Comparison of ENCODE assay signal across 19 cellular contexts in genomic region chr1:12465126-12465525, GRCh38.
DNase-seq lines count a peak whose midpoint lies in the region; ATAC-seq and TF ChIP-seq lines count a peak whose summit lies in the region.
"Had no signal": no experiment of that assay in that cellular context is flagged by ENCODE, and none has a peak within 500 bp of the region (broad histone marks: within the 10 kb centered on the region; RNA-seq: fewer than 3 reads in every experiment).

No MANE protein-coding gene starts in this region.

- DNase-seq in activated naive CD8-positive, alpha-beta T cell treated with anti-CD3 and anti-CD28 coated beads for 36 hours, result no peak
- DNase-seq in esophagus squamous epithelium (lab: John Stamatoyannopoulos, UW) (no peak), prostate gland (ENCODE audit: low spot score) (no peak), vagina (ENCODE audit: extremely low spot score in 2 of 2) (no peak)
- no peak for DNase-seq in activated T-cell treated with anti-CD3 and anti-CD28 coated beads, Interleukin-2, amount 50 U/mL, for 48 hours
- DNase-seq: activated CD4-positive, alpha-beta T cell treated with anti-CD3 and anti-CD28 coated beads for 4 hours; activated CD8-positive, alpha-beta memory T cell treated with anti-CD3 and anti-CD28 coated beads, Interleukin-2, amount 50 U/mL, for 48 hours; BE2C; GDM1; glutamatergic neuron; NCI-H2081; NCI-H524; right lobe of liver; stimulated activated CD4-positive, alpha-beta T cell treated with anti-CD3 and anti-CD28 coated beads, Interleukin-2, amount 100 ng/mL, for 24 hours had no signal

- no peak overlapping the region for H3K4me3 ChIP-seq in esophagus squamous epithelium
- no peak overlapping the region for H3K4me3 ChIP-seq in prostate gland
- no peak overlapping the region for H3K4me3 ChIP-seq in vagina
- H3K4me3 ChIP-seq: right lobe of liver had no signal

- peaks cover 68% of the 10 kb centered on the region for H3K36me3 Mint-ChIP-seq in activated naive CD8-positive, alpha-beta T cell treated with anti-CD3 and anti-CD28 coated beads for 36 hours

- TF ChIP-seq CTCF in esophagus squamous epithelium (IDR thresholded peaks at IDR 0.05) (no peak), prostate gland (IDR thresholded peaks at IDR 0.05) (no peak), vagina (IDR thresholded peaks at IDR 0.05) (no peak)

- H3K27ac ChIP-seq in esophagus squamous epithelium (peak overlapping the region in 3 of 4 donors; percentile 62 to 90 (median 76)), prostate gland (peak overlapping the region; percentile 68 to 76), vagina (peak overlapping the region; percentile 25)
- H3K27ac ChIP-seq: neutrophil, right lobe of liver had no signal

- no peaks in the 10 kb centered on the region for H3K27me3 Mint-ChIP-seq in activated naive CD8-positive, alpha-beta T cell treated with anti-CD3 and anti-CD28 coated beads for 36 hours
- H3K27me3 Mint-ChIP-seq: dendritic cell treated with granulocyte-macrophage colony-stimulating factor and Interleukin-4, amounts not matched to agents 40 ng/mL and 50 ng/mL, for 4 days; memory B cell had no signal

- 80 to 85% methylated on average over 3 of the region's 3 CpGs for WGBS in esophagus squamous epithelium, 2 donors
- 77% methylated on average over 3 of the region's 3 CpGs for WGBS in prostate gland

- H3K27me3 ChIP-seq in esophagus squamous epithelium (no peaks in the 10 kb centered on the region), prostate gland (replicated peaks; ENCODE audit: insufficient read depth) (no peaks in the 10 kb centered on the region), vagina (no peaks in the 10 kb centered on the region)
- H3K27me3 ChIP-seq: BE2C, neutrophil, right lobe of liver had no signal

- peaks cover 0 to 73% (median 3%) of the 10 kb centered on the region in 3 donors for H3K36me3 ChIP-seq in esophagus squamous epithelium
- H3K36me3 ChIP-seq in prostate gland, result no peaks in the 10 kb centered on the region
- H3K36me3 ChIP-seq in vagina, result no peaks in the 10 kb centered on the region
- H3K36me3 ChIP-seq: BE2C, right lobe of liver had no signal

- H3K4me1 Mint-ChIP-seq in activated naive CD8-positive, alpha-beta T cell treated with anti-CD3 and anti-CD28 coated beads for 36 hours, result peaks cover 55% of the 10 kb centered on the region
- H3K4me1 Mint-ChIP-seq: memory B cell had no signal

- intact Hi-C loops in esophagus squamous epithelium (cut with DNase I) (no loop called here), prostate gland (cut with DNase I) (no loop called here), vagina (cut with DNase I) (no loop called here)

- ATAC-seq in GM19351 (IDR thresholded peaks at IDR 0.05; ENCODE audit: unreplicated experiment) (no peak), GM18858 (IDR thresholded peaks at IDR 0.05; ENCODE audit: unreplicated experiment) (no peak)
- ATAC-seq: right lobe of liver had no signal

- H3K9me3 ChIP-seq in esophagus squamous epithelium (no peaks in the 10 kb centered on the region), prostate gland (no peaks in the 10 kb centered on the region), vagina (no peaks in the 10 kb centered on the region)
- H3K9me3 ChIP-seq: BE2C, neutrophil, right lobe of liver had no signal

- TF ChIP-seq POLR2A in esophagus squamous epithelium (IDR thresholded peaks at IDR 0.05) (no peak), prostate gland (IDR thresholded peaks at IDR 0.05) (no peak), vagina (IDR thresholded peaks at IDR 0.05) (no peak)

- peak overlapping the region; percentile 55 for H3K27ac Mint-ChIP-seq in activated naive CD8-positive, alpha-beta T cell treated with anti-CD3 and anti-CD28 coated beads for 36 hours
- H3K27ac Mint-ChIP-seq: dendritic cell treated with granulocyte-macrophage colony-stimulating factor and Interleukin-4, amounts not matched to agents 40 ng/mL and 50 ng/mL, for 4 days; memory B cell had no signal

- H3K4me3 Mint-ChIP-seq in activated naive CD8-positive, alpha-beta T cell treated with anti-CD3 and anti-CD28 coated beads for 36 hours, result no peak overlapping the region
- H3K4me3 Mint-ChIP-seq: dendritic cell treated with granulocyte-macrophage colony-stimulating factor and Interleukin-4, amounts not matched to agents 40 ng/mL and 50 ng/mL, for 4 days; memory B cell had no signal

- H3K4me1 ChIP-seq in esophagus squamous epithelium (peaks cover 0 to 72% (median 34%) of the 10 kb centered on the region in 3 donors), prostate gland (replicated peaks) (peaks cover 41% of the 10 kb centered on the region), vagina (peaks cover 56% of the 10 kb centered on the region)
- H3K4me1 ChIP-seq: BE2C had no signal

- no peaks in the 10 kb centered on the region for H3K9me3 Mint-ChIP-seq in activated naive CD8-positive, alpha-beta T cell treated with anti-CD3 and anti-CD28 coated beads for 36 hours
- H3K9me3 Mint-ChIP-seq: dendritic cell treated with granulocyte-macrophage colony-stimulating factor and Interleukin-4, amounts not matched to agents 40 ng/mL and 50 ng/mL, for 4 days; memory B cell had no signal

Comparison
In these comparisons a context has a peak if more than half of its experiments do, and no peak if none do; other contexts are left out.
1. H3K27ac ChIP-seq: peak in every context shown above with its lines; median percentile 76 in esophagus squamous epithelium; 72 in prostate gland; 25 in vagina.